26 cellular contexts compared by ENCODE assay signal in the genomic region with DNA sequence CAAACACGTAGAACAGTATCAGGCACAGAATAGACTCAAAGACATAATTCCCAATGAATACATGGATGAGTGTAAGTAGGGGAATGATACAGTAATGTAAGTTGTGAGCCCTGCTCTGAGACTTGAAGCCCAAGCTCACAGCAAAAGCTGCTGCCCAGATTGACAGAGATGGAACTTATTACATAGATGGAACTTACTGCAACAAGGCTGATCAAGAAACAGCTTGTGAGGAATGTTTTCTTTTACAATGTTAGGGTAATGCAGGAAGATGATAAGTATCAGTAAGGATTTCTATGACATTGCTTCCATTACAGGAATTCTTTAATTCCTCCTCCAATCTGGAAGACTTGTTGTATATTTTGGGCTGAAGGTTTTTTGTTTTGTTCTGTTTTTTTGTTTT.
"Had no signal": no experiment of that assay in that cellular context is flagged by ENCODE, and none has a peak within 500 bp of the region (broad histone marks: within the 10 kb centered on the region; RNA-seq: fewer than 3 reads in every experiment).

No MANE protein-coding gene starts in this region.

- H3K4me3 ChIP-seq: breast epithelium, right atrium auricular region, spleen, tibial nerve had no signal

- H3K36me3 Mint-ChIP-seq: activated naive CD4-positive, alpha-beta T cell treated with anti-CD3 and anti-CD28 coated beads, Interleukin-2, amount 50 U/mL, for 24 hours; naive thymus-derived CD8-positive, alpha-beta T cell had no signal

- H3K27me3 Mint-ChIP-seq: activated naive CD8-positive, alpha-beta T cell treated with anti-CD3 and anti-CD28 coated beads, Interleukin-2, amount 50 U/mL, for 24 hours; dendritic cell treated with granulocyte-macrophage colony-stimulating factor and Interleukin-4, amounts not matched to agents 40 ng/mL and 50 ng/mL, for 4 days had no signal

- H3K4me1 Mint-ChIP-seq: activated CD4-positive, alpha-beta memory T cell treated with anti-CD3 and anti-CD28 coated beads, Interleukin-2, amount 10 ng/mL, durations not matched to agents 7 days and 5 days; activated CD4-positive, alpha-beta T cell treated with anti-CD3 and anti-CD28 coated beads, Interleukin-2, amount 10 ng/mL, durations not matched to agents 7 days and 5 days; activated naive CD4-positive, alpha-beta T cell treated with anti-CD3 and anti-CD28 coated beads, Interleukin-2, amount 50 U/mL, for 24 hours; activated naive CD8-positive, alpha-beta T cell treated with anti-CD3 and anti-CD28 coated beads, Interleukin-2, amount 50 U/mL, for 24 hours; central memory CD8-positive, alpha-beta T cell; naive thymus-derived CD8-positive, alpha-beta T cell; neural crest cell; T-helper 17 cell had no signal

- H3K9me3 Mint-ChIP-seq: activated CD4-positive, alpha-beta memory T cell treated with anti-CD3 and anti-CD28 coated beads, Interleukin-2, amount 10 ng/mL, durations not matched to agents 7 days and 5 days; activated CD4-positive, alpha-beta T cell treated with anti-CD3 and anti-CD28 coated beads, Interleukin-2, amount 10 ng/mL, durations not matched to agents 7 days and 5 days; activated naive CD4-positive, alpha-beta T cell treated with anti-CD3 and anti-CD28 coated beads, Interleukin-2, amount 50 U/mL, for 24 hours; activated naive CD8-positive, alpha-beta T cell treated with anti-CD3 and anti-CD28 coated beads, Interleukin-2, amount 50 U/mL, for 24 hours; activated T-helper 2 cell treated with anti-CD3 and anti-CD28 coated beads, Interferon-gamma antibody, Interleukin-2, Interleukin-4, amounts not matched to agents 10 μg/mL and 5 μg/mL and 100 μg/mL, durations not matched to agents 14 hours and 24 hours and 36 hours; central memory CD8-positive, alpha-beta T cell; dendritic cell treated with granulocyte-macrophage colony-stimulating factor and Interleukin-4, amounts not matched to agents 40 ng/mL and 50 ng/mL, for 4 days; naive thymus-derived CD8-positive, alpha-beta T cell had no signal

- H3K4me3 Mint-ChIP-seq: activated CD4-positive, alpha-beta memory T cell treated with anti-CD3 and anti-CD28 coated beads, Interleukin-2, amount 10 ng/mL, durations not matched to agents 7 days and 5 days; activated CD4-positive, alpha-beta T cell treated with anti-CD3 and anti-CD28 coated beads, Interleukin-2, amount 10 ng/mL, durations not matched to agents 7 days and 5 days; activated naive CD4-positive, alpha-beta T cell treated with anti-CD3 and anti-CD28 coated beads, Interleukin-2, amount 50 U/mL, for 24 hours; activated naive CD8-positive, alpha-beta T cell treated with anti-CD3 and anti-CD28 coated beads, Interleukin-2, amount 50 U/mL, for 24 hours; central memory CD8-positive, alpha-beta T cell; dendritic cell treated with granulocyte-macrophage colony-stimulating factor and Interleukin-4, amounts not matched to agents 40 ng/mL and 50 ng/mL, for 4 days; naive thymus-derived CD8-positive, alpha-beta T cell; neural crest cell; T-helper 17 cell had no signal

- H3K9me3 ChIP-seq: breast epithelium, right atrium auricular region, spleen, tibial nerve had no signal

- H3K27me3 ChIP-seq: breast epithelium, right atrium auricular region, spleen, tibial nerve had no signal

- ATAC-seq: activated naive CD8-positive, alpha-beta T cell treated with anti-CD3 and anti-CD28 coated beads, Interleukin-2, amount 50 U/mL, for 24 hours; left cardiac atrium; naive thymus-derived CD8-positive, alpha-beta T cell; T-helper 17 cell had no signal

- DNase-seq: activated CD4-positive, alpha-beta memory T cell treated with anti-CD3 and anti-CD28 coated beads, Interleukin-2, amount 10 ng/mL, durations not matched to agents 7 days and 5 days; activated CD4-positive, alpha-beta T cell treated with anti-CD3 and anti-CD28 coated beads for 1 hour; activated CD4-positive, alpha-beta T cell treated with anti-CD3 and anti-CD28 coated beads, Interleukin-2, amount 10 ng/mL, durations not matched to agents 7 days and 5 days; activated naive CD8-positive, alpha-beta T cell treated with anti-CD3 and anti-CD28 coated beads, Interleukin-2, amount 50 U/mL, for 24 hours; activated T-cell treated with anti-CD3 and anti-CD28 coated beads, Interleukin-2, amount 50 U/mL, for 48 hours; effector CD8-positive, alpha-beta T cell; foreskin fibroblast; head of caudate nucleus; hippocampal formation; left cardiac atrium; left ventricle myocardium superior; naive thymus-derived CD8-positive, alpha-beta T cell; nucleus accumbens; spleen; stimulated activated naive CD4-positive, alpha-beta T cell treated with Interleukin-2 at 50 U/mL for 16 hours; T-helper 17 cell; T1000; WERI-Rb-1 had no signal

- H3K27ac ChIP-seq: breast epithelium, right atrium auricular region, spleen, tibial nerve, WERI-Rb-1 had no signal

- H3K4me1 ChIP-seq: breast epithelium, right atrium auricular region, spleen, tibial nerve had no signal

- H3K36me3 ChIP-seq: breast epithelium, right atrium auricular region, spleen, tibial nerve, WERI-Rb-1 had no signal

- H3K27ac Mint-ChIP-seq: activated CD4-positive, alpha-beta memory T cell treated with anti-CD3 and anti-CD28 coated beads, Interleukin-2, amount 10 ng/mL, durations not matched to agents 7 days and 5 days; activated CD4-positive, alpha-beta T cell treated with anti-CD3 and anti-CD28 coated beads, Interleukin-2, amount 10 ng/mL, durations not matched to agents 7 days and 5 days; activated naive CD4-positive, alpha-beta T cell treated with anti-CD3 and anti-CD28 coated beads, Interleukin-2, amount 50 U/mL, for 24 hours; activated naive CD8-positive, alpha-beta T cell treated with anti-CD3 and anti-CD28 coated beads, Interleukin-2, amount 50 U/mL, for 24 hours; activated T-helper 2 cell treated with anti-CD3 and anti-CD28 coated beads, Interferon-gamma antibody, Interleukin-2, Interleukin-4, amounts not matched to agents 10 μg/mL and 5 μg/mL and 100 μg/mL, durations not matched to agents 14 hours and 24 hours and 36 hours; dendritic cell treated with granulocyte-macrophage colony-stimulating factor and Interleukin-4, amounts not matched to agents 40 ng/mL and 50 ng/mL, for 4 days; naive thymus-derived CD8-positive, alpha-beta T cell; T-helper 17 cell had no signal
